In the genomic region with DNA sequence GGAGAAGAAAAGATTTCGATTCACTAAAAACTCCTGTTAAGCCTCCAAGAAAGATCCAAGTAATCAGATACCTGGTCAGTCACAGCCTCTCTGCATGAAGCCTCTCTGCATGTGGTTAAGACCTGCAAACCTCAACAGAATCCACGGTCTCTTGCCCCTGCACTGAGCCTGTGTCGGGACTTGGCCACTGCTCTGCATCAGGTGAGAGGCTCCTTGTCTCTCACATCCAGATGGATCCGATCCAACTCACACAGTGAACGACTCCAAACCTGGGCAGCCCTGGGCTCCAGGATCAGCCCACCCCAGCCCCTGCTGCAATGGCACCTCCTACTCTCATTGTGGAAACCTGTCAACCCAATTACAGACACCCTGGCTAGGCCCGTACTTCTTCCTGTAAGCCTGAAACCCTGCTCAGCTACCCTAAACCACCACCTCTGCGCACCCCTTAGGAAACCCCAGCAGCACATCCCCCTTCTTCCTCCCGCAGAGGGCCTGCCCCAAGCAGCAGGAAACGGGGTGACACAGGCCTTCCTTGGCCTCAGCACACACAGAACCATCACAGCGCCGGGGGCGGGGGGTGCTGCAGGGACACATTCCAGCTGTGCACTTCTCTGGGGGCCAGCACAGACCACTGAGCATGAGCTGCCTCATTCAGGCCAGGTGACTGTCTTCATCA, we compare ENCODE assay signal across 8 cellular contexts.
DNase-seq lines count a peak whose midpoint lies in the region; ATAC-seq and TF ChIP-seq lines count a peak whose summit lies in the region.

No MANE protein-coding gene starts in this region.

- H3K4me3 Mint-ChIP-seq in CD14-positive monocyte (peak overlapping the region; percentile 48 to 64), progenitor cell of endocrine pancreas (ENCODE audit: low read depth) (no peak overlapping the region)
- H3K4me3 Mint-ChIP-seq in activated naive CD4-positive, alpha-beta T cell treated with anti-CD3 and anti-CD28 coated beads, Interleukin-2, amount 10 ng/mL, durations not matched to agents 7 days and 5 days = peak overlapping the region; percentile 69

- no peaks in the 10 kb centered on the region for H3K27me3 ChIP-seq in WERI-Rb-1 (ENCODE audit: insufficient read depth, low read depth, severe bottlenecking)

- ATAC-seq in GM21576 (IDR thresholded peaks at IDR 0.05; ENCODE audit: unreplicated experiment) = peak; percentile 55

- H3K27ac Mint-ChIP-seq in CD14-positive monocyte (peak overlapping the region; percentile 87 to 98 (median 94)), progenitor cell of endocrine pancreas (peak overlapping the region; percentile 33)
- H3K27ac Mint-ChIP-seq in activated naive CD4-positive, alpha-beta T cell treated with anti-CD3 and anti-CD28 coated beads, Interleukin-2, amount 10 ng/mL, durations not matched to agents 7 days and 5 days = peak overlapping the region; percentile 94

- no peaks in the 10 kb centered on the region for H3K9me3 Mint-ChIP-seq in CD14-positive monocyte
- no peaks in the 10 kb centered on the region for H3K9me3 Mint-ChIP-seq in activated naive CD4-positive, alpha-beta T cell treated with anti-CD3 and anti-CD28 coated beads, Interleukin-2, amount 10 ng/mL, durations not matched to agents 7 days and 5 days
- H3K9me3 Mint-ChIP-seq in progenitor cell of endocrine pancreas (ENCODE audit: low read depth) = no peaks in the 10 kb centered on the region

- H3K4me3 ChIP-seq in WERI-Rb-1 (ENCODE audit: low read depth, low read length) = no peak overlapping the region

- CTCF ChIA-PET in RWPE1 (lab: Yijun Ruan, JAX) = no interaction called here
- CTCF ChIA-PET in activated naive CD4-positive, alpha-beta T cell treated with anti-CD3 and anti-CD28 coated beads, Interleukin-2, amount 10 ng/mL, durations not matched to agents 7 days and 5 days (lab: Charles Lee) = interaction anchor here (2.3 kb wide), 1 partner anchor 18 kb away, joined by 4 read pairs; no protein-coding TSS in a partner anchor

- peaks cover 0 to 2% (median 0%) of the 10 kb centered on the region in 3 donors for H3K27me3 Mint-ChIP-seq in CD14-positive monocyte (ENCODE audit: low read depth in 3 of 3)
- H3K27me3 Mint-ChIP-seq in activated naive CD4-positive, alpha-beta T cell treated with anti-CD3 and anti-CD28 coated beads, Interleukin-2, amount 10 ng/mL, durations not matched to agents 7 days and 5 days = no peaks in the 10 kb centered on the region
- no peaks in the 10 kb centered on the region for H3K27me3 Mint-ChIP-seq in progenitor cell of endocrine pancreas

- intact Hi-C loops in CD14-positive monocyte (cut with micrococcal nuclease) = loop anchor here in 1 of 2 donors (5.0 kb wide), 1 partner anchor 146 kb away; a partner anchor contains a TSS

- peaks cover 93% of the 10 kb centered on the region for H3K4me1 Mint-ChIP-seq in CD14-positive monocyte
- peaks cover 93% of the 10 kb centered on the region for H3K4me1 Mint-ChIP-seq in activated naive CD4-positive, alpha-beta T cell treated with anti-CD3 and anti-CD28 coated beads, Interleukin-2, amount 10 ng/mL, durations not matched to agents 7 days and 5 days
- H3K4me1 Mint-ChIP-seq in progenitor cell of endocrine pancreas (ENCODE audit: low read depth) = peaks cover 42% of the 10 kb centered on the region

- peak; percentile 59 for DNase-seq in CD14-positive monocyte (ENCODE audit: low spot score)
- DNase-seq in RWPE1 (ENCODE audit: low spot score) = no peak
- DNase-seq in activated naive CD4-positive, alpha-beta T cell treated with anti-CD3 and anti-CD28 coated beads, Interleukin-2, amount 10 ng/mL, durations not matched to agents 7 days and 5 days = peak; percentile 90
- DNase-seq in progenitor cell of endocrine pancreas (ENCODE audit: low spot score, unreplicated experiment) = no peak
- no peak for DNase-seq in iPS-NIHi7 (ENCODE audit: extremely low spot score)
- no peak for DNase-seq in WERI-Rb-1
- DNase-seq in COLO668 (lab: John Stamatoyannopoulos, UW; ENCODE audit: unreplicated experiment) = no peak

- H3K9me3 ChIP-seq in WERI-Rb-1 (ENCODE audit: severe bottlenecking) = no peaks in the 10 kb centered on the region

- no peaks in the 10 kb centered on the region; the same call in 1 of the 2 replicates for H3K36me3 ChIP-seq in WERI-Rb-1

- H3K27ac ChIP-seq in RWPE1 = peak overlapping the region; percentile 94
- no peak overlapping the region for H3K27ac ChIP-seq in WERI-Rb-1

- H3K36me3 Mint-ChIP-seq in CD14-positive monocyte = peaks cover 18 to 29% of the 10 kb centered on the region in 2 donors
- peaks cover 34% of the 10 kb centered on the region for H3K36me3 Mint-ChIP-seq in activated naive CD4-positive, alpha-beta T cell treated with anti-CD3 and anti-CD28 coated beads, Interleukin-2, amount 10 ng/mL, durations not matched to agents 7 days and 5 days
- H3K36me3 Mint-ChIP-seq in progenitor cell of endocrine pancreas (ENCODE audit: insufficient read depth) = peaks cover 2% of the 10 kb centered on the region

- POLR2A ChIA-PET in RWPE1 (lab: Yijun Ruan, JAX; ENCODE audit: low non-redundant PET) = no interaction called here

- no peak for TF ChIP-seq CTCF in CD14-positive monocyte (IDR thresholded peaks at IDR 0.05)
- no peak for TF ChIP-seq CTCF in RWPE1 (conservative IDR thresholded peaks at IDR 0.05; ENCODE audit: low read depth)
- no peak for TF ChIP-seq CTCF in progenitor cell of endocrine pancreas (IDR thresholded peaks at IDR 0.05; ENCODE audit: unreplicated experiment)
- TF ChIP-seq CTCF in WERI-Rb-1 (IDR thresholded peaks at IDR 0.05; ENCODE audit: low read depth, low read length) = no peak

Comparison
In these comparisons a context has a peak if more than half of its experiments do, and no peak if none do; other contexts are left out.
1. DNase-seq: peak in CD14-positive monocyte (single experiment) and activated naive CD4-positive, alpha-beta T cell treated with anti-CD3 and anti-CD28 coated beads, Interleukin-2, amount 10 ng/mL, durations not matched to agents 7 days and 5 days (single experiment); none in RWPE1 (single experiment), progenitor cell of endocrine pancreas (single experiment), iPS-NIHi7 (single experiment), WERI-Rb-1 (single experiment) and COLO668 (single experiment).
2. H3K27ac Mint-ChIP-seq: peak in every context shown above with its lines; median percentile 94 in CD14-positive monocyte; 94 in activated naive CD4-positive, alpha-beta T cell treated with anti-CD3 and anti-CD28 coated beads, Interleukin-2, amount 10 ng/mL, durations not matched to agents 7 days and 5 days; 33 in progenitor cell of endocrine pancreas.